In the genomic region with DNA sequence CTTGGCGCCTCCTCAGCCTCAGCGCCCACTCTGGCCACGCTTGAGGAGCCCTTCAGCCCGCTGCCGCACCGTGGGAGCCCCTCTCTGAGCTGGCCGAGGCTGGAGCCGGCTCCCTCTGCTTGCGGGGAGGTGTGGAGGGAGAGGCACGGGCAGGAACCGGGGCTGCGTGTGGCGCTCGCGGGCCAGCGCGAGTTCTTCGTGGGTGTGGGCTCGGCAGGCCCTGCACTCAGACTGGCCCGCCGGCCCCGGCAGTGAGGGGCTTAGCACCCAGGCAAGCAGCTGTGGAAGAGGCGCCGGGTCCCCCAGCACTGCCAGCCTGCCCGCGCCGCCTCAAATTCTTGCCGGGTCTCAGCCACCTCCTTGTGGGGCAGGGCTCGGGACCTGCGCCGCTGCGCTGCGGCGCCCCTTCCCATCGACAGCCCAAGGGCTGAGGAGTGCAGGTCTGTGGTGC, we compare ENCODE assay signal across 1 cellular context.
TF ChIP-seq lines count a peak whose summit lies in the region.

No MANE protein-coding gene starts in this region.

TF ChIP-seq in K562, 482 proteins besides CTCF, POLR2A, EP300 and RAD21 (continued from another document):
- TF ChIP-seq, protein P1, sequence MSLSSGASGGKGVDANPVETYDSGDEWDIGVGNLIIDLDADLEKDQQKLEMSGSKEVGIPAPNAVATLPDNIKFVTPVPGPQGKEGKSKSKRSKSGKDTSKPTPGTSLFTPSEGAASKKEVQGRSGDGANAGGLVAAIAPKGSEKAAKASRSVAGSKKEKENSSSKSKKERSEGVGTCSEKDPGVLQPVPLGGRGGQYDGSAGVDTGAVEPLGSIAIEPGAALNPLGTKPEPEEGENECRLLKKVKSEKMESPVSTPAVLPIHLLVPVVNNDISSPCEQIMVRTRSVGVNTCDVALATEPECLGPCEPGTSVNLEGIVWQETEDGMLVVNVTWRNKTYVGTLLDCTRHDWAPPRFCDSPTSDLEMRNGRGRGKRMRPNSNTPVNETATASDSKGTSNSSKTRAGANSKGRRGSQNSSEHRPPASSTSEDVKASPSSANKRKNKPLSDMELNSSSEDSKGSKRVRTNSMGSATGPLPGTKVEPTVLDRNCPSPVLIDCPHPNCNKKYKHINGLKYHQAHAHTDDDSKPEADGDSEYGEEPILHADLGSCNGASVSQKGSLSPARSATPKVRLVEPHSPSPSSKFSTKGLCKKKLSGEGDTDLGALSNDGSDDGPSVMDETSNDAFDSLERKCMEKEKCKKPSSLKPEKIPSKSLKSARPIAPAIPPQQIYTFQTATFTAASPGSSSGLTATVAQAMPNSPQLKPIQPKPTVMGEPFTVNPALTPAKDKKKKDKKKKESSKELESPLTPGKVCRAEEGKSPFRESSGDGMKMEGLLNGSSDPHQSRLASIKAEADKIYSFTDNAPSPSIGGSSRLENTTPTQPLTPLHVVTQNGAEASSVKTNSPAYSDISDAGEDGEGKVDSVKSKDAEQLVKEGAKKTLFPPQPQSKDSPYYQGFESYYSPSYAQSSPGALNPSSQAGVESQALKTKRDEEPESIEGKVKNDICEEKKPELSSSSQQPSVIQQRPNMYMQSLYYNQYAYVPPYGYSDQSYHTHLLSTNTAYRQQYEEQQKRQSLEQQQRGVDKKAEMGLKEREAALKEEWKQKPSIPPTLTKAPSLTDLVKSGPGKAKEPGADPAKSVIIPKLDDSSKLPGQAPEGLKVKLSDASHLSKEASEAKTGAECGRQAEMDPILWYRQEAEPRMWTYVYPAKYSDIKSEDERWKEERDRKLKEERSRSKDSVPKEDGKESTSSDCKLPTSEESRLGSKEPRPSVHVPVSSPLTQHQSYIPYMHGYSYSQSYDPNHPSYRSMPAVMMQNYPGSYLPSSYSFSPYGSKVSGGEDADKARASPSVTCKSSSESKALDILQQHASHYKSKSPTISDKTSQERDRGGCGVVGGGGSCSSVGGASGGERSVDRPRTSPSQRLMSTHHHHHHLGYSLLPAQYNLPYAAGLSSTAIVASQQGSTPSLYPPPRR (CRISPR knock-in tag; IDR thresholded peaks at IDR 0.05; ENCODE audit: borderline replicate concordance) = no peak
- TF ChIP-seq HCFC1 (IDR thresholded peaks at IDR 0.05; ENCODE audit: low read depth, low read length) = no peak
- TF ChIP-seq, protein P2, sequence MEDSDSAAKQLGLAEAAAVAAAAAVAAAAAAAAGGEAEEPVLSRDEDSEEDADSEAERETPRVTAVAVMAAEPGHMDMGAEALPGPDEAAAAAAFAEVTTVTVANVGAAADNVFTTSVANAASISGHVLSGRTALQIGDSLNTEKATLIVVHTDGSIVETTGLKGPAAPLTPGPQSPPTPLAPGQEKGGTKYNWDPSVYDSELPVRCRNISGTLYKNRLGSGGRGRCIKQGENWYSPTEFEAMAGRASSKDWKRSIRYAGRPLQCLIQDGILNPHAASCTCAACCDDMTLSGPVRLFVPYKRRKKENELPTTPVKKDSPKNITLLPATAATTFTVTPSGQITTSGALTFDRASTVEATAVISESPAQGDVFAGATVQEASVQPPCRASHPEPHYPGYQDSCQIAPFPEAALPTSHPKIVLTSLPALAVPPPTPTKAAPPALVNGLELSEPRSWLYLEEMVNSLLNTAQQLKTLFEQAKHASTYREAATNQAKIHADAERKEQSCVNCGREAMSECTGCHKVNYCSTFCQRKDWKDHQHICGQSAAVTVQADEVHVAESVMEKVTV (CRISPR knock-in tag; IDR thresholded peaks at IDR 0.05) = no peak
- TF ChIP-seq, protein P3, sequence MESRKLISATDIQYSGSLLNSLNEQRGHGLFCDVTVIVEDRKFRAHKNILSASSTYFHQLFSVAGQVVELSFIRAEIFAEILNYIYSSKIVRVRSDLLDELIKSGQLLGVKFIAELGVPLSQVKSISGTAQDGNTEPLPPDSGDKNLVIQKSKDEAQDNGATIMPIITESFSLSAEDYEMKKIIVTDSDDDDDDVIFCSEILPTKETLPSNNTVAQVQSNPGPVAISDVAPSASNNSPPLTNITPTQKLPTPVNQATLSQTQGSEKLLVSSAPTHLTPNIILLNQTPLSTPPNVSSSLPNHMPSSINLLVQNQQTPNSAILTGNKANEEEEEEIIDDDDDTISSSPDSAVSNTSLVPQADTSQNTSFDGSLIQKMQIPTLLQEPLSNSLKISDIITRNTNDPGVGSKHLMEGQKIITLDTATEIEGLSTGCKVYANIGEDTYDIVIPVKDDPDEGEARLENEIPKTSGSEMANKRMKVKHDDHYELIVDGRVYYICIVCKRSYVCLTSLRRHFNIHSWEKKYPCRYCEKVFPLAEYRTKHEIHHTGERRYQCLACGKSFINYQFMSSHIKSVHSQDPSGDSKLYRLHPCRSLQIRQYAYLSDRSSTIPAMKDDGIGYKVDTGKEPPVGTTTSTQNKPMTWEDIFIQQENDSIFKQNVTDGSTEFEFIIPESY (CRISPR knock-in tag; IDR thresholded peaks at IDR 0.05) = peak; percentile 85
- no peak for TF ChIP-seq XRCC5 (IDR thresholded peaks at IDR 0.05; ENCODE audit: low read depth, low read length)
- no peak for TF ChIP-seq SAFB2 (IDR thresholded peaks at IDR 0.05; ENCODE audit: borderline replicate concordance, low read depth, low read length, severe bottlenecking)
- peak; percentile 66; the same call in 1 of the 2 replicates for TF ChIP-seq CBX1 (IDR thresholded peaks at IDR 0.05; ENCODE audit: low read depth)
- TF ChIP-seq SNRNP70 (optimal IDR thresholded peaks at IDR 0.05; ENCODE audit: low read depth, low read length) = no peak
- no peak for TF ChIP-seq ZNF551 (CRISPR knock-in tag; IDR thresholded peaks at IDR 0.05)
- no peak for TF ChIP-seq ZFP36 (IDR thresholded peaks at IDR 0.05; ENCODE audit: low read depth, low read length, partially characterized antibody)
- TF ChIP-seq, protein P4, sequence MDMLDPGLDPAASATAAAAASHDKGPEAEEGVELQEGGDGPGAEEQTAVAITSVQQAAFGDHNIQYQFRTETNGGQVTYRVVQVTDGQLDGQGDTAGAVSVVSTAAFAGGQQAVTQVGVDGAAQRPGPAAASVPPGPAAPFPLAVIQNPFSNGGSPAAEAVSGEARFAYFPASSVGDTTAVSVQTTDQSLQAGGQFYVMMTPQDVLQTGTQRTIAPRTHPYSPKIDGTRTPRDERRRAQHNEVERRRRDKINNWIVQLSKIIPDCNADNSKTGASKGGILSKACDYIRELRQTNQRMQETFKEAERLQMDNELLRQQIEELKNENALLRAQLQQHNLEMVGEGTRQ (CRISPR knock-in tag; IDR thresholded peaks at IDR 0.05) = no peak
- no peak for TF ChIP-seq TAF1 (IDR thresholded peaks at IDR 0.05; ENCODE audit: control insufficient read depth, extremely low read depth, insufficient read depth, low read length, severe bottlenecking)
- TF ChIP-seq EHMT2 (IDR thresholded peaks at IDR 0.05) = no peak
- no peak for TF ChIP-seq IFI16 (CRISPR knock-in tag; IDR thresholded peaks at IDR 0.05)
- TF ChIP-seq ZBTB8A (IDR thresholded peaks at IDR 0.05; ENCODE audit: partially characterized antibody) = no peak
- TF ChIP-seq POLR2G (IDR thresholded peaks at IDR 0.05; ENCODE audit: low read depth, low read length) = peak; percentile 31; the same call in 1 of the 2 replicates
- no peak for TF ChIP-seq HDAC6 (IDR thresholded peaks at IDR 0.05; ENCODE audit: low read depth, low read length)
